In the genomic region with DNA sequence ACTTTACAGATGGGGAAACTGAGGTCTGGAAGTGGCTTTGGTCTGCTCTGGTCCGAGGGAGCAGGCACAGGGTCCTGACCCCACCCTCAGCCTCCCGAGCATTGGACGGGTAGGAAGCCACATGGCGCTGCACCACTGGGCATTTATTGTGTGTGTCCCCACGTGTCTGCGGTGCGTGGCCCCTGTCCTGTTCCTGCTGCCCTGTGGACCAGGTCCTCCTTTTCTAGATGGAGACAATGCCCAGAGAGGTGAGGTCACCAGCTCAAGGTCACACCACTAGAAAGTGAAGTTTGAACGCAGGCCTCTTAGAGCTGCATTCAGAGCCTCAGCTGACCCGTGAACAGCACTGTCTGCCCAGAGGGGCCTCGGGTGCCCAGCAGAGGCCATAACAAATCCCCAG, we compare ENCODE assay signal across 1 cellular context.
TF ChIP-seq lines count a peak whose summit lies in the region.

No MANE protein-coding gene starts in this region.

TF ChIP-seq in HepG2, 621 proteins besides CTCF, POLR2A, EP300 and RAD21 (continued from another document and continues in another):
- TF ChIP-seq, protein P1, sequence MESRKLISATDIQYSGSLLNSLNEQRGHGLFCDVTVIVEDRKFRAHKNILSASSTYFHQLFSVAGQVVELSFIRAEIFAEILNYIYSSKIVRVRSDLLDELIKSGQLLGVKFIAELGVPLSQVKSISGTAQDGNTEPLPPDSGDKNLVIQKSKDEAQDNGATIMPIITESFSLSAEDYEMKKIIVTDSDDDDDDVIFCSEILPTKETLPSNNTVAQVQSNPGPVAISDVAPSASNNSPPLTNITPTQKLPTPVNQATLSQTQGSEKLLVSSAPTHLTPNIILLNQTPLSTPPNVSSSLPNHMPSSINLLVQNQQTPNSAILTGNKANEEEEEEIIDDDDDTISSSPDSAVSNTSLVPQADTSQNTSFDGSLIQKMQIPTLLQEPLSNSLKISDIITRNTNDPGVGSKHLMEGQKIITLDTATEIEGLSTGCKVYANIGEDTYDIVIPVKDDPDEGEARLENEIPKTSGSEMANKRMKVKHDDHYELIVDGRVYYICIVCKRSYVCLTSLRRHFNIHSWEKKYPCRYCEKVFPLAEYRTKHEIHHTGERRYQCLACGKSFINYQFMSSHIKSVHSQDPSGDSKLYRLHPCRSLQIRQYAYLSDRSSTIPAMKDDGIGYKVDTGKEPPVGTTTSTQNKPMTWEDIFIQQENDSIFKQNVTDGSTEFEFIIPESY (CRISPR knock-in tag; IDR thresholded peaks at IDR 0.05) = no peak
- TF ChIP-seq, protein P2, sequence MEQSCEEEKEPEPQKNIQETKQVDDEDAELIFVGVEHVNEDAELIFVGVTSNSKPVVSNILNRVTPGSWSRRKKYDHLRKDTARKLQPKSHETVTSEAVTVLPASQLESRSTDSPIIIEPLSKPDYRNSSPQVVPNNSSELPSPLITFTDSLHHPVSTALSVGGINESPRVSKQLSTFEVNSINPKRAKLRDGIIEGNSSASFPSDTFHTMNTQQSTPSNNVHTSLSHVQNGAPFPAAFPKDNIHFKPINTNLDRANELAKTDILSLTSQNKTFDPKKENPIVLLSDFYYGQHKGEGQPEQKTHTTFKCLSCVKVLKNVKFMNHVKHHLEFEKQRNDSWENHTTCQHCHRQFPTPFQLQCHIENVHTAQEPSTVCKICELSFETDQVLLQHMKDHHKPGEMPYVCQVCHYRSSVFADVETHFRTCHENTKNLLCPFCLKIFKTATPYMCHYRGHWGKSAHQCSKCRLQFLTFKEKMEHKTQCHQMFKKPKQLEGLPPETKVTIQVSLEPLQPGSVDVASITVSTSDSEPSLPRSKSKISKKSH (CRISPR knock-in tag; IDR thresholded peaks at IDR 0.05; ENCODE audit: borderline replicate concordance) = no peak
- TF ChIP-seq SOX6 (IDR thresholded peaks at IDR 0.05) (no peak), SOX6 (CRISPR knock-in tag; IDR thresholded peaks at IDR 0.05) (peak; percentile 79), ZFP1 (CRISPR knock-in tag; IDR thresholded peaks at IDR 0.05) (no peak), SOX13 (IDR thresholded peaks at IDR 0.05) (0 out of 2 replicates have a peak, but pooled peaks have one; percentile 19), SOX13 (CRISPR knock-in tag; conservative IDR thresholded peaks at IDR 0.05 in 1 of 2, IDR thresholded peaks at IDR 0.05 in 1 of 2) (peak in 1 of 2 experiments; percentile 69; a peak in 2 of 4 replicates), NPAS2 (CRISPR knock-in tag; IDR thresholded peaks at IDR 0.05; ENCODE audit: borderline replicate concordance) (no peak), NR2F1 (CRISPR knock-in tag; IDR thresholded peaks at IDR 0.05) (0 out of 4 replicates have a peak, but pooled peaks of 1 of the 2 experiments have one; percentile 51), DMAP1 (CRISPR knock-in tag; IDR thresholded peaks at IDR 0.05) (no peak), MAZ (IDR thresholded peaks at IDR 0.05; ENCODE audit: borderline replicate concordance, low read depth, low read length) (no peak), MAZ (CRISPR knock-in tag; IDR thresholded peaks at IDR 0.05; ENCODE audit: low read depth) (no peak), ZSCAN21 (CRISPR knock-in tag; IDR thresholded peaks at IDR 0.05; ENCODE audit: borderline replicate concordance) (no peak), IKZF4 (CRISPR knock-in tag; IDR thresholded peaks at IDR 0.05; ENCODE audit: borderline replicate concordance, low read depth, not compliant biosample characterization) (no peak), PHF8 (CRISPR knock-in tag; IDR thresholded peaks at IDR 0.05) (no peak), ZFY (CRISPR knock-in tag; IDR thresholded peaks at IDR 0.05) (no peak), MED8 (CRISPR knock-in tag; IDR thresholded peaks at IDR 0.05; ENCODE audit: insufficient replicate concordance) (no peak), CBX5 (CRISPR knock-in tag; IDR thresholded peaks at IDR 0.05; ENCODE audit: borderline replicate concordance) (no peak), NFIC (IDR thresholded peaks at IDR 0.05; ENCODE audit: low read length) (no peak), ARHGAP35 (CRISPR knock-in tag; IDR thresholded peaks at IDR 0.05; ENCODE audit: borderline replicate concordance) (no peak), ZNF432 (CRISPR knock-in tag; IDR thresholded peaks at IDR 0.05; ENCODE audit: borderline replicate concordance) (no peak), ZFP37 (CRISPR knock-in tag; IDR thresholded peaks at IDR 0.05; ENCODE audit: borderline replicate concordance) (no peak), BRD4 (CRISPR knock-in tag; IDR thresholded peaks at IDR 0.05) (no peak), ZNF75D (CRISPR knock-in tag; IDR thresholded peaks at IDR 0.05; ENCODE audit: borderline replicate concordance) (no peak), SNAI1 (CRISPR knock-in tag; IDR thresholded peaks at IDR 0.05; ENCODE audit: borderline replicate concordance) (no peak), MXD4 (CRISPR knock-in tag; IDR thresholded peaks at IDR 0.05) (no peak), TARDBP (CRISPR knock-in tag; IDR thresholded peaks at IDR 0.05) (no peak), HOXA7 (CRISPR knock-in tag; IDR thresholded peaks at IDR 0.05) (no peak)
- TF ChIP-seq, protein P3, sequence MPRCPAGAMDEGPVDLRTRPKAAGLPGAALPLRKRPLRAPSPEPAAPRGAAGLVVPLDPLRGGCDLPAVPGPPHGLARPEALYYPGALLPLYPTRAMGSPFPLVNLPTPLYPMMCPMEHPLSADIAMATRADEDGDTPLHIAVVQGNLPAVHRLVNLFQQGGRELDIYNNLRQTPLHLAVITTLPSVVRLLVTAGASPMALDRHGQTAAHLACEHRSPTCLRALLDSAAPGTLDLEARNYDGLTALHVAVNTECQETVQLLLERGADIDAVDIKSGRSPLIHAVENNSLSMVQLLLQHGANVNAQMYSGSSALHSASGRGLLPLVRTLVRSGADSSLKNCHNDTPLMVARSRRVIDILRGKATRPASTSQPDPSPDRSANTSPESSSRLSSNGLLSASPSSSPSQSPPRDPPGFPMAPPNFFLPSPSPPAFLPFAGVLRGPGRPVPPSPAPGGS (CRISPR knock-in tag; IDR thresholded peaks at IDR 0.05) = no peak
- TF ChIP-seq, protein P4, sequence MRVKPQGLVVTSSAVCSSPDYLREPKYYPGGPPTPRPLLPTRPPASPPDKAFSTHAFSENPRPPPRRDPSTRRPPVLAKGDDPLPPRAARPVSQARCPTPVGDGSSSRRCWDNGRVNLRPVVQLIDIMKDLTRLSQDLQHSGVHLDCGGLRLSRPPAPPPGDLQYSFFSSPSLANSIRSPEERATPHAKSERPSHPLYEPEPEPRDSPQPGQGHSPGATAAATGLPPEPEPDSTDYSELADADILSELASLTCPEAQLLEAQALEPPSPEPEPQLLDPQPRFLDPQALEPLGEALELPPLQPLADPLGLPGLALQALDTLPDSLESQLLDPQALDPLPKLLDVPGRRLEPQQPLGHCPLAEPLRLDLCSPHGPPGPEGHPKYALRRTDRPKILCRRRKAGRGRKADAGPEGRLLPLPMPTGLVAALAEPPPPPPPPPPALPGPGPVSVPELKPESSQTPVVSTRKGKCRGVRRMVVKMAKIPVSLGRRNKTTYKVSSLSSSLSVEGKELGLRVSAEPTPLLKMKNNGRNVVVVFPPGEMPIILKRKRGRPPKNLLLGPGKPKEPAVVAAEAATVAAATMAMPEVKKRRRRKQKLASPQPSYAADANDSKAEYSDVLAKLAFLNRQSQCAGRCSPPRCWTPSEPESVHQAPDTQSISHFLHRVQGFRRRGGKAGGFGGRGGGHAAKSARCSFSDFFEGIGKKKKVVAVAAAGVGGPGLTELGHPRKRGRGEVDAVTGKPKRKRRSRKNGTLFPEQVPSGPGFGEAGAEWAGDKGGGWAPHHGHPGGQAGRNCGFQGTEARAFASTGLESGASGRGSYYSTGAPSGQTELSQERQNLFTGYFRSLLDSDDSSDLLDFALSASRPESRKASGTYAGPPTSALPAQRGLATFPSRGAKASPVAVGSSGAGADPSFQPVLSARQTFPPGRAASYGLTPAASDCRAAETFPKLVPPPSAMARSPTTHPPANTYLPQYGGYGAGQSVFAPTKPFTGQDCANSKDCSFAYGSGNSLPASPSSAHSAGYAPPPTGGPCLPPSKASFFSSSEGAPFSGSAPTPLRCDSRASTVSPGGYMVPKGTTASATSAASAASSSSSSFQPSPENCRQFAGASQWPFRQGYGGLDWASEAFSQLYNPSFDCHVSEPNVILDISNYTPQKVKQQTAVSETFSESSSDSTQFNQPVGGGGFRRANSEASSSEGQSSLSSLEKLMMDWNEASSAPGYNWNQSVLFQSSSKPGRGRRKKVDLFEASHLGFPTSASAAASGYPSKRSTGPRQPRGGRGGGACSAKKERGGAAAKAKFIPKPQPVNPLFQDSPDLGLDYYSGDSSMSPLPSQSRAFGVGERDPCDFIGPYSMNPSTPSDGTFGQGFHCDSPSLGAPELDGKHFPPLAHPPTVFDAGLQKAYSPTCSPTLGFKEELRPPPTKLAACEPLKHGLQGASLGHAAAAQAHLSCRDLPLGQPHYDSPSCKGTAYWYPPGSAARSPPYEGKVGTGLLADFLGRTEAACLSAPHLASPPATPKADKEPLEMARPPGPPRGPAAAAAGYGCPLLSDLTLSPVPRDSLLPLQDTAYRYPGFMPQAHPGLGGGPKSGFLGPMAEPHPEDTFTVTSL (CRISPR knock-in tag; IDR thresholded peaks at IDR 0.05; ENCODE audit: borderline replicate concordance) = 0 out of 2 replicates have a peak, but pooled peaks have one; percentile 20
- TF ChIP-seq, protein P5, sequence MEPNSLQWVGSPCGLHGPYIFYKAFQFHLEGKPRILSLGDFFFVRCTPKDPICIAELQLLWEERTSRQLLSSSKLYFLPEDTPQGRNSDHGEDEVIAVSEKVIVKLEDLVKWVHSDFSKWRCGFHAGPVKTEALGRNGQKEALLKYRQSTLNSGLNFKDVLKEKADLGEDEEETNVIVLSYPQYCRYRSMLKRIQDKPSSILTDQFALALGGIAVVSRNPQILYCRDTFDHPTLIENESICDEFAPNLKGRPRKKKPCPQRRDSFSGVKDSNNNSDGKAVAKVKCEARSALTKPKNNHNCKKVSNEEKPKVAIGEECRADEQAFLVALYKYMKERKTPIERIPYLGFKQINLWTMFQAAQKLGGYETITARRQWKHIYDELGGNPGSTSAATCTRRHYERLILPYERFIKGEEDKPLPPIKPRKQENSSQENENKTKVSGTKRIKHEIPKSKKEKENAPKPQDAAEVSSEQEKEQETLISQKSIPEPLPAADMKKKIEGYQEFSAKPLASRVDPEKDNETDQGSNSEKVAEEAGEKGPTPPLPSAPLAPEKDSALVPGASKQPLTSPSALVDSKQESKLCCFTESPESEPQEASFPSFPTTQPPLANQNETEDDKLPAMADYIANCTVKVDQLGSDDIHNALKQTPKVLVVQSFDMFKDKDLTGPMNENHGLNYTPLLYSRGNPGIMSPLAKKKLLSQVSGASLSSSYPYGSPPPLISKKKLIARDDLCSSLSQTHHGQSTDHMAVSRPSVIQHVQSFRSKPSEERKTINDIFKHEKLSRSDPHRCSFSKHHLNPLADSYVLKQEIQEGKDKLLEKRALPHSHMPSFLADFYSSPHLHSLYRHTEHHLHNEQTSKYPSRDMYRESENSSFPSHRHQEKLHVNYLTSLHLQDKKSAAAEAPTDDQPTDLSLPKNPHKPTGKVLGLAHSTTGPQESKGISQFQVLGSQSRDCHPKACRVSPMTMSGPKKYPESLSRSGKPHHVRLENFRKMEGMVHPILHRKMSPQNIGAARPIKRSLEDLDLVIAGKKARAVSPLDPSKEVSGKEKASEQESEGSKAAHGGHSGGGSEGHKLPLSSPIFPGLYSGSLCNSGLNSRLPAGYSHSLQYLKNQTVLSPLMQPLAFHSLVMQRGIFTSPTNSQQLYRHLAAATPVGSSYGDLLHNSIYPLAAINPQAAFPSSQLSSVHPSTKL (CRISPR knock-in tag; IDR thresholded peaks at IDR 0.05) = 0 out of 2 replicates have a peak, but pooled peaks have one; percentile 22
- TF ChIP-seq, protein P6, sequence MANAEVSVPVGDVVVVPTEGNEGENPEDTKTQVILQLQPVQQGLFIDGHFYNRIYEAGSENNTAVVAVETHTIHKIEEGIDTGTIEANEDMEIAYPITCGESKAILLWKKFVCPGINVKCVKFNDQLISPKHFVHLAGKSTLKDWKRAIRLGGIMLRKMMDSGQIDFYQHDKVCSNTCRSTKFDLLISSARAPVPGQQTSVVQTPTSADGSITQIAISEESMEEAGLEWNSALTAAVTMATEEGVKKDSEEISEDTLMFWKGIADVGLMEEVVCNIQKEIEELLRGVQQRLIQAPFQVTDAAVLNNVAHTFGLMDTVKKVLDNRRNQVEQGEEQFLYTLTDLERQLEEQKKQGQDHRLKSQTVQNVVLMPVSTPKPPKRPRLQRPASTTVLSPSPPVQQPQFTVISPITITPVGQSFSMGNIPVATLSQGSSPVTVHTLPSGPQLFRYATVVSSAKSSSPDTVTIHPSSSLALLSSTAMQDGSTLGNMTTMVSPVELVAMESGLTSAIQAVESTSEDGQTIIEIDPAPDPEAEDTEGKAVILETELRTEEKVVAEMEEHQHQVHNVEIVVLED (CRISPR knock-in tag; IDR thresholded peaks at IDR 0.05; ENCODE audit: borderline replicate concordance) = no peak
- TF ChIP-seq, protein P7, sequence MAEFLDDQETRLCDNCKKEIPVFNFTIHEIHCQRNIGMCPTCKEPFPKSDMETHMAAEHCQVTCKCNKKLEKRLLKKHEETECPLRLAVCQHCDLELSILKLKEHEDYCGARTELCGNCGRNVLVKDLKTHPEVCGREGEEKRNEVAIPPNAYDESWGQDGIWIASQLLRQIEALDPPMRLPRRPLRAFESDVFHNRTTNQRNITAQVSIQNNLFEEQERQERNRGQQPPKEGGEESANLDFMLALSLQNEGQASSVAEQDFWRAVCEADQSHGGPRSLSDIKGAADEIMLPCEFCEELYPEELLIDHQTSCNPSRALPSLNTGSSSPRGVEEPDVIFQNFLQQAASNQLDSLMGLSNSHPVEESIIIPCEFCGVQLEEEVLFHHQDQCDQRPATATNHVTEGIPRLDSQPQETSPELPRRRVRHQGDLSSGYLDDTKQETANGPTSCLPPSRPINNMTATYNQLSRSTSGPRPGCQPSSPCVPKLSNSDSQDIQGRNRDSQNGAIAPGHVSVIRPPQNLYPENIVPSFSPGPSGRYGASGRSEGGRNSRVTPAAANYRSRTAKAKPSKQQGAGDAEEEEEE (CRISPR knock-in tag; IDR thresholded peaks at IDR 0.05; ENCODE audit: borderline replicate concordance) = no peak
- TF ChIP-seq, protein P8, sequence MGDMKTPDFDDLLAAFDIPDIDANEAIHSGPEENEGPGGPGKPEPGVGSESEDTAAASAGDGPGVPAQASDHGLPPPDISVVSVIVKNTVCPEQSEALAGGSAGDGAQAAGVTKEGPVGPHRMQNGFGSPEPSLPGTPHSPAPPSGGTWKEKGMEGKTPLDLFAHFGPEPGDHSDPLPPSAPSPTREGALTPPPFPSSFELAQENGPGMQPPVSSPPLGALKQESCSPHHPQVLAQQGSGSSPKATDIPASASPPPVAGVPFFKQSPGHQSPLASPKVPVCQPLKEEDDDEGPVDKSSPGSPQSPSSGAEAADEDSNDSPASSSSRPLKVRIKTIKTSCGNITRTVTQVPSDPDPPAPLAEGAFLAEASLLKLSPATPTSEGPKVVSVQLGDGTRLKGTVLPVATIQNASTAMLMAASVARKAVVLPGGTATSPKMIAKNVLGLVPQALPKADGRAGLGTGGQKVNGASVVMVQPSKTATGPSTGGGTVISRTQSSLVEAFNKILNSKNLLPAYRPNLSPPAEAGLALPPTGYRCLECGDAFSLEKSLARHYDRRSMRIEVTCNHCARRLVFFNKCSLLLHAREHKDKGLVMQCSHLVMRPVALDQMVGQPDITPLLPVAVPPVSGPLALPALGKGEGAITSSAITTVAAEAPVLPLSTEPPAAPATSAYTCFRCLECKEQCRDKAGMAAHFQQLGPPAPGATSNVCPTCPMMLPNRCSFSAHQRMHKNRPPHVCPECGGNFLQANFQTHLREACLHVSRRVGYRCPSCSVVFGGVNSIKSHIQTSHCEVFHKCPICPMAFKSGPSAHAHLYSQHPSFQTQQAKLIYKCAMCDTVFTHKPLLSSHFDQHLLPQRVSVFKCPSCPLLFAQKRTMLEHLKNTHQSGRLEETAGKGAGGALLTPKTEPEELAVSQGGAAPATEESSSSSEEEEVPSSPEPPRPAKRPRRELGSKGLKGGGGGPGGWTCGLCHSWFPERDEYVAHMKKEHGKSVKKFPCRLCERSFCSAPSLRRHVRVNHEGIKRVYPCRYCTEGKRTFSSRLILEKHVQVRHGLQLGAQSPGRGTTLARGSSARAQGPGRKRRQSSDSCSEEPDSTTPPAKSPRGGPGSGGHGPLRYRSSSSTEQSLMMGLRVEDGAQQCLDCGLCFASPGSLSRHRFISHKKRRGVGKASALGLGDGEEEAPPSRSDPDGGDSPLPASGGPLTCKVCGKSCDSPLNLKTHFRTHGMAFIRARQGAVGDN (CRISPR knock-in tag; IDR thresholded peaks at IDR 0.05) = peak; percentile 56
